13 cellular contexts compared by ENCODE assay signal in the genomic region with DNA sequence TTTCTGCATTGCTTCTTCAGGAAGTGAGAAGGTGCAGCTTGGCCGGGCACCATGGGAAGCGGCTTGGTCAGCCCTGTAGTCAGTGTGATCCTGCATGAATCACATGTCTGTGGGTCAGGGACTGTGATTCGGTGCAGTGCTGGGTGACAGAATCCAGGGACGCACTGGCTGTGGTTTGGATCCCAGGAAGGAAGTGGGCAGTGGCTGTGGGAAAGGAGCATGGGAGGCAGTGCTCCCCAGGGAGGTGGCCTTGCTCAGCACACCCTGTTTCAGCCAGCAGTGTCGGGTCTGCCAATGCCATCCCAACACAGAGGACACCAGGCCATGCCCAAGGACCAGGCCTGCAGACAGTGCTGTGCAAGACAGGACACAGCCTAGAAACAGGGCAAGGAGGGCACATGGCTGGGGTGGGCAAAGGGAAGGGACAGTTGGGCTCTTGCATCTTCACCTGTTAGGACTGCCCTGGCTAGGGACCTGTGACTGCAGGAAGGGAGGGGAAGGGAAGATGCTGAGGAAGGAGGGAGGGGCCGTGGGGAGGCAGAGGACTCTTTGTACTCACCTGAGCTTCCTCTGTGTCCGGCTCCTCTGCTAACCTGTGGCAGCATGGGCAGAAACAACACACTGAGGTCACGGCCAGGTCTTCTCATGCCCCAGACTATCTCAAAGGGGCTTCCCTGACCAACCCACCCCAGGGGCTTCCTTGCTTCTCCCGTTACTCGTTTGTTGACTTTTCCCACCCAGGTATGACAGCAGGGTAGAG. TPM values are rescaled to one million over a fixed set of nuclear protein-coding genes. Genes with fewer than 3 reads are reported as not detected.
DNase-seq lines count a peak whose midpoint lies in the region; ATAC-seq, FAIRE-seq and TF ChIP-seq lines count a peak whose summit lies in the region.
"Had no signal": no experiment of that assay in that cellular context is flagged by ENCODE, and none has a peak within 500 bp of the region (broad histone marks: within the 10 kb centered on the region; RNA-seq: fewer than 3 reads in every experiment).

No MANE protein-coding gene starts in this region.

- peak overlapping the region; percentile 67 for H3K27ac ChIP-seq in RWPE2 (ENCODE audit: poor library complexity, severe bottlenecking)
- H3K27ac ChIP-seq: breast epithelium had no signal

- no peak for FAIRE-seq in H54 (lab: Jason Lieb, UNC)
- FAIRE-seq: islet of Langerhans had no signal

- ATAC-seq in RWPE2 (ENCODE audit: low read depth) (no peak), sciatic nerve (no peak), GM21737 (IDR thresholded peaks at IDR 0.05; ENCODE audit: unreplicated experiment) (no peak), left cardiac atrium (no peak)
- no peak for ATAC-seq in activated T-cell treated with anti-CD3 and anti-CD28 coated beads, Interleukin-2, amount 50 U/mL, for 72 hours (replicated peaks in 1 of 2)

- TF ChIP-seq CTCF in RWPE2 (IDR thresholded peaks at IDR 0.05; ENCODE audit: poor library complexity, severe bottlenecking) = no peak
- TF ChIP-seq CTCF in chondrocyte (IDR thresholded peaks at IDR 0.05) = no peak

- peak; percentile 38 for DNase-seq in H54 (ENCODE audit: insufficient read length, low spot score)
- DNase-seq in RWPE2 (ENCODE audit: low spot score) = no peak
- DNase-seq in chondrocyte (ENCODE audit: low spot score) = peak; percentile 60
- peak; percentile 49 for DNase-seq in sciatic nerve (ENCODE audit: low spot score)
- no peak for DNase-seq in left cardiac atrium
- DNase-seq in GF-D8 (lab: John Stamatoyannopoulos, UW) = no peak
- no peak for DNase-seq in activated T-cell treated with anti-CD3 and anti-CD28 coated beads, Interleukin-2, amount 50 U/mL, for 72 hours
- DNase-seq: activated CD4-positive, alpha-beta T cell treated with anti-CD3 and anti-CD28 coated beads, Interleukin-2, amount 50 U/mL, for 4 hours; MV-4-11; NCI-H510A treated with DMSO at 0.1 percent for 48 hours had no signal

- no peaks in the 10 kb centered on the region for H3K36me3 Mint-ChIP-seq in chondrocyte (ENCODE audit: low read depth)
- H3K36me3 Mint-ChIP-seq in activated T-cell treated with anti-CD3 and anti-CD28 coated beads, Interleukin-2, amount 50 U/mL, for 72 hours (ENCODE audit: insufficient read depth in 2 of 2) = peaks cover 0 to 2% of the 10 kb centered on the region in 2 donors

- H3K9me3 ChIP-seq in RWPE2 (ENCODE audit: severe bottlenecking) = no peaks in the 10 kb centered on the region
- H3K9me3 ChIP-seq: breast epithelium had no signal

- H3K4me3 ChIP-seq in RWPE2 (ENCODE audit: severe bottlenecking) = no peak overlapping the region
- H3K4me3 ChIP-seq: breast epithelium had no signal

- peaks cover 9% of the 10 kb centered on the region for H3K4me1 Mint-ChIP-seq in chondrocyte (ENCODE audit: low read depth)
- H3K4me1 Mint-ChIP-seq in activated T-cell treated with anti-CD3 and anti-CD28 coated beads, Interleukin-2, amount 50 U/mL, for 72 hours (ENCODE audit: low read depth) = peaks cover 42% of the 10 kb centered on the region

- H3K36me3 ChIP-seq in RWPE2 (ENCODE audit: low read depth) = no peaks in the 10 kb centered on the region
- H3K36me3 ChIP-seq: breast epithelium had no signal

- no peaks in the 10 kb centered on the region for H3K9me3 Mint-ChIP-seq in chondrocyte (ENCODE audit: low read depth)
- H3K9me3 Mint-ChIP-seq in activated T-cell treated with anti-CD3 and anti-CD28 coated beads, Interleukin-2, amount 50 U/mL, for 72 hours = no peaks in the 10 kb centered on the region

- no peak overlapping the region for H3K27ac Mint-ChIP-seq in chondrocyte (ENCODE audit: unreplicated experiment)
- no peak overlapping the region for H3K27ac Mint-ChIP-seq in activated T-cell treated with anti-CD3 and anti-CD28 coated beads, Interleukin-2, amount 50 U/mL, for 72 hours

- no peak overlapping the region for H3K4me3 Mint-ChIP-seq in chondrocyte (ENCODE audit: unreplicated experiment)
- H3K4me3 Mint-ChIP-seq in activated T-cell treated with anti-CD3 and anti-CD28 coated beads, Interleukin-2, amount 50 U/mL, for 72 hours = peak overlapping the region in 1 of 2 donors; percentile 54

- no peaks in the 10 kb centered on the region for H3K27me3 ChIP-seq in RWPE2 (ENCODE audit: insufficient read depth, poor library complexity, severe bottlenecking)
- H3K27me3 ChIP-seq: breast epithelium had no signal

- TF ChIP-seq POLR2A in H54 (IDR thresholded peaks at IDR 0.05; ENCODE audit: low read depth, low read length) = no peak

- peaks cover 20% of the 10 kb centered on the region for H3K4me1 ChIP-seq in RWPE2 (ENCODE audit: insufficient read depth, poor library complexity, severe bottlenecking)

- H3K27me3 Mint-ChIP-seq in chondrocyte (ENCODE audit: low read depth) = no peaks in the 10 kb centered on the region
- no peaks in the 10 kb centered on the region for H3K27me3 Mint-ChIP-seq in activated T-cell treated with anti-CD3 and anti-CD28 coated beads, Interleukin-2, amount 50 U/mL, for 72 hours (ENCODE audit: low read depth)

- intact Hi-C loops in sciatic nerve (cut with DNase I) (no loop called here), left cardiac atrium (cut with DNase I) (loop anchor here in 1 of 2 donors (10.0 kb wide), 1 partner anchor 296 kb away; the partner anchor contains the start of gene DTNB)

RNA-seq across cellular contexts. Expression of gene DNMT3A, which starts 37.2 kb away (rescaled TPM):
- 43.9 to 56.7 TPM (median 45.4 TPM) in 3 replicates for total RNA-seq in chondrocyte
- total RNA-seq in sciatic nerve = 35.0 TPM
- total RNA-seq in left cardiac atrium = 10 to 100 TPM; 18.4 to 19.1 TPM
- total RNA-seq in activated T-cell treated with anti-CD3 and anti-CD28 coated beads, Interleukin-2, amount 50 U/mL, for 72 hours = 100 to 1,000 TPM in 1 of 2 donors, 10 to 100 TPM in 1; 90.2 to 108 TPM

Comparison
In these comparisons a context has a peak if more than half of its experiments do, and no peak if none do; other contexts are left out.
1. DNase-seq: peak in H54 (single experiment), chondrocyte (single experiment) and sciatic nerve (single experiment); none in RWPE2 (single experiment), left cardiac atrium (single experiment), GF-D8 (single experiment) and activated T-cell treated with anti-CD3 and anti-CD28 coated beads, Interleukin-2, amount 50 U/mL, for 72 hours (0 of 2).